9 cellular contexts compared by ENCODE assay signal in the genomic region with DNA sequence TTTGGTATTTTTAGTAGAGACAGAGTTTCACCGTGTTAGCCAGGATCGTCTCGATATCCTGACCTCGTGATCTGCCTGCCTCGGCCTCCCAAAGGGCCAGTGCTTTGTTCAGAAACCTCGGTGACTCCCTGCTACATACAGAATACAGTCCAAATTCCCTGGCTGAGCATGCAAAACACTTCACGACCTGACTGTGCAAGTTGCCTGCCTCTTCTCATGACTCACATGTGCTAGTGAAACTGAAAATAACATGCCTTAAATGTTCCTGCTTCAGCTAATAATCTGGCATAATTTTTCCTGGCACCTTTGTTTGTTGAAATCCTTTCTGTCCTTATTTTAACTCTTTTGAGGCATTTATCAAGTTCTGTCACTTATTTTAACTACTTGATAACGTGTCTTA. TPM values are rescaled to one million over a fixed set of nuclear protein-coding genes. Genes with fewer than 3 reads are reported as not detected.
DNase-seq lines count a peak whose midpoint lies in the region; ATAC-seq and TF ChIP-seq lines count a peak whose summit lies in the region.
"Had no signal": no experiment of that assay in that cellular context is flagged by ENCODE, and none has a peak within 500 bp of the region (broad histone marks: within the 10 kb centered on the region; RNA-seq: fewer than 3 reads in every experiment).

No MANE protein-coding gene starts in this region.

- H3K4me1 ChIP-seq in gastroesophageal sphincter (peaks cover 0 to 25% (median 0%) of the 10 kb centered on the region in 3 donors), transverse colon (peaks cover 7 to 21% (median 12%) of the 10 kb centered on the region in 4 donors)

- H3K27me3 ChIP-seq in gastroesophageal sphincter (no peaks in the 10 kb centered on the region), transverse colon (no peaks in the 10 kb centered on the region)
- H3K27me3 ChIP-seq: neutrophil had no signal

- in situ Hi-C loops in transverse colon (cut with MboI; ENCODE audit: low pct_ligation_motif_present in 1 of 4, low pct_unique_long_range_greater_than_20kb in 1 of 4, low sequenced_read_pairs in 3 of 4) = loop anchor here (5.0 to 10.0 kb wide), 4 partner anchors 205 to 215 kb away; a partner anchor contains a TSS

- ATAC-seq in Right ventricle myocardium superior (ENCODE audit: poor library complexity) (peak; percentile 39), Right ventricle myocardium inferior (no peak), gastroesophageal sphincter (peak; percentile 48), HG03135 (IDR thresholded peaks at IDR 0.05; ENCODE audit: unreplicated experiment) (no peak)

- intact Hi-C loops in Right ventricle myocardium superior (cut with DNase I) = loop anchor here (10.0 kb wide), 1 partner anchor 75 kb away; a partner anchor contains a TSS
- intact Hi-C loops in Right ventricle myocardium inferior (cut with DNase I) = loop anchor here (5.0 kb wide), 1 partner anchor 77 kb away; a partner anchor contains a TSS
- intact Hi-C loops in transverse colon (cut with DNase I; ENCODE audit: low total_unique reads) = loop anchor here (5.0 kb wide), 1 partner anchor 212 kb away; a partner anchor contains a TSS

- H3K36me3 ChIP-seq in gastroesophageal sphincter = peaks cover 0 to 17% of the 10 kb centered on the region in 2 donors
- peaks cover 0 to 11% (median 2%) of the 10 kb centered on the region in 4 donors for H3K36me3 ChIP-seq in transverse colon

- DNase-seq in Right ventricle myocardium superior = no peak
- no peak for DNase-seq in Right ventricle myocardium inferior (ENCODE audit: missing footprints)
- peak; percentile 42 for DNase-seq in RPMI7951 (ENCODE audit: low read depth)
- no peak for DNase-seq in transverse colon
- DNase-seq in GOT3 (lab: John Stamatoyannopoulos, UW) = no peak
- no peak for DNase-seq in NCI-H187 (lab: John Stamatoyannopoulos, UW)

- H3K27ac ChIP-seq in gastroesophageal sphincter (peak overlapping the region in 3 of 4 donors; percentile 69 to 77 (median 72)), transverse colon (peak overlapping the region; percentile 74 to 81 (median 78))
- H3K27ac ChIP-seq: neutrophil had no signal

- TF ChIP-seq POLR2A in gastroesophageal sphincter (IDR thresholded peaks at IDR 0.05) (no peak), transverse colon (IDR thresholded peaks at IDR 0.05) (no peak)

- TF ChIP-seq EP300 in gastroesophageal sphincter (IDR thresholded peaks at IDR 0.05) (no peak), transverse colon (IDR thresholded peaks at IDR 0.05; ENCODE audit: low read depth) (no peak)

- H3K4me3 ChIP-seq in gastroesophageal sphincter (no peak overlapping the region), transverse colon (no peak overlapping the region)

- TF ChIP-seq CTCF in gastroesophageal sphincter (IDR thresholded peaks at IDR 0.05) = no peak
- no peak for TF ChIP-seq CTCF in transverse colon (IDR thresholded peaks at IDR 0.05)

- 23 to 33% methylated on average over 7 to 8 of the region's 8 CpGs for WGBS in gastroesophageal sphincter (ENCODE audit: low coverage in 1 of 2), 2 donors
- 47 to 56% methylated on average over 3 to 8 of the region's 8 CpGs for WGBS in transverse colon (ENCODE audit: low coverage in 1 of 2), 2 donors

- H3K9me3 ChIP-seq in gastroesophageal sphincter (no peaks in the 10 kb centered on the region), transverse colon (no peaks in the 10 kb centered on the region)
- H3K9me3 ChIP-seq: neutrophil had no signal

RNA-seq across cellular contexts. Expression of a gene that starts 8.2 kb away (rescaled TPM):
- total RNA-seq in Right ventricle myocardium superior (25.4 TPM), Right ventricle myocardium inferior (22.5 TPM), gastroesophageal sphincter (10 to 100 TPM; 21.1 to 28.3 (median 22.1) TPM), transverse colon (10 to 100 TPM in 2 of 4 donors, 1 to 10 TPM in 2; 3.0 to 18.9 (median 9.2) TPM)
- 8.8 and 9.0 TPM in 2 replicates for total RNA-seq in RPMI7951 (2014; rRNA removed; shearing (Covaris generic))

RNA-seq across cellular contexts. Expression of a gene that starts 8.2 kb away (rescaled TPM):
- total RNA-seq in Right ventricle myocardium superior (13.2 TPM), Right ventricle myocardium inferior (10.5 TPM), gastroesophageal sphincter (10 to 100 TPM in 1 of 4 donors, 1 to 10 TPM in 3; 3.4 to 10.2 (median 7.0) TPM), transverse colon (10 to 100 TPM in 1 of 4 donors, 1 to 10 TPM in 2, under 1 TPM in 1; 0.80 to 73.3 (median 8.3) TPM)
- 4.3 and 5.5 TPM in 2 replicates for total RNA-seq in RPMI7951 (2014; rRNA removed; shearing (Covaris generic))

Comparison
In these comparisons a context has a peak if more than half of its experiments do, and no peak if none do; other contexts are left out.
1. ATAC-seq: peak in Right ventricle myocardium superior (single experiment) and gastroesophageal sphincter (single experiment); none in Right ventricle myocardium inferior (single experiment) and HG03135 (single experiment).